In the genomic region with DNA sequence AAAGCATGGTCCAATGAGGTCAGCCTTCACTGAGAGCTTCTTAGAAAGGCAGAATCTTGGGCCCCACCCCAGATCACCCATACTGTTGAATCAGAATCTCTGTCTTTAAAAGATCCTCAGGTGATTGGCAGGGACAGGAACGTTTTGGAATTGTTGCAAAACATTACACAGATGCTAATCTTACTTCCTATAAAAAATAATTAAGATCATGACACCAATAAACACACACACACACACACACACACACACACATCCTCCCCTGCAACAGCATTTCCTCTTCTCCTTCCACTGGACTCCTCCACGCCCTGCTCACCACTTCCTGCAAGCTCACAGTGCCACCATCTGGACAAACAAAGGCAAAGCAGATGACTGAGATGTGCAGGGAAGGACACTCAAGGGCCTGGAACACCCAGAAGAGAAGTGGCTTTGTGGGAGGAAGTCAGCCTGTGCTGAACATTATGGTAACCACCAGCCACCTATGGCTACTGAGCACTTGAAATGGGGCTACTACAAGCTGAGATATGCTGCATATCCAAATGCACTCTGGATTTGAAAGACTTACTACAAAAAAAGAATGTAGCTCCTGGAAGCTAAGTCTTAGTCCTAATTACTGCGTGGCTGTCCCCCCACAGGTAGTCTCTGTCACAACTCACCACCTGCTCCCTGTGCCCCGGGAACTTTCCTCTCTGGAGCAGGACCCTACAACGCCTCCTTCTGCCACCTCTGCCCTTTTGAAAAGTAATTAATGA, we compare ENCODE assay signal across 8 cellular contexts.
DNase-seq lines count a peak whose midpoint lies in the region; ATAC-seq, FAIRE-seq and TF ChIP-seq lines count a peak whose summit lies in the region.

No MANE protein-coding gene starts in this region.

- peak; percentile 81 for DNase-seq in ELF-1 (ENCODE audit: low read depth, low spot score)
- peak; percentile 94 for DNase-seq in H4 (ENCODE audit: low spot score)
- DNase-seq in LHCN-M2 (ENCODE audit: low read depth) = peak; percentile 89
- DNase-seq in RCC 7860 (ENCODE audit: low spot score) = peak; percentile 75
- DNase-seq in activated T-cell treated with anti-CD3 and anti-CD28 coated beads, Interleukin-2, amount 50 U/mL, for 72 hours = peak; percentile 76 to 79
- peak; percentile 90 for DNase-seq in fibroblast of peridontal ligament (ENCODE audit: extremely low read depth)
- peak; percentile 82 for DNase-seq in non-pigmented ciliary epithelial cell (ENCODE audit: low read depth)
- DNase-seq in thoracic aorta (ENCODE audit: low spot score) = peak; percentile 40

- no peaks in the 10 kb centered on the region for H3K27me3 ChIP-seq in thoracic aorta (replicated peaks; ENCODE audit: insufficient read depth)

- no peaks in the 10 kb centered on the region for H3K9me3 ChIP-seq in thoracic aorta

- peak; percentile 96 to 97 for ATAC-seq in activated T-cell treated with anti-CD3 and anti-CD28 coated beads, Interleukin-2, amount 50 U/mL, for 72 hours (replicated peaks in 1 of 2)
- ATAC-seq in thoracic aorta (ENCODE audit: insufficient number of reproducible peaks, low FRiP score, low read depth) = peak; percentile 78

- FAIRE-seq in RCC 7860 (lab: Jason Lieb, UNC) = peak; percentile 61

- no peak overlapping the region for H3K4me3 ChIP-seq in thoracic aorta

- peaks cover 16% of the 10 kb centered on the region for H3K4me1 Mint-ChIP-seq in activated T-cell treated with anti-CD3 and anti-CD28 coated beads, Interleukin-2, amount 50 U/mL, for 72 hours (ENCODE audit: low read depth)

- no peaks in the 10 kb centered on the region for H3K36me3 Mint-ChIP-seq in activated T-cell treated with anti-CD3 and anti-CD28 coated beads, Interleukin-2, amount 50 U/mL, for 72 hours (ENCODE audit: insufficient read depth in 2 of 2)

- H3K27ac Mint-ChIP-seq in activated T-cell treated with anti-CD3 and anti-CD28 coated beads, Interleukin-2, amount 50 U/mL, for 72 hours = no peak overlapping the region

- no peak overlapping the region for H3K27ac ChIP-seq in thoracic aorta

- no peaks in the 10 kb centered on the region for H3K36me3 ChIP-seq in thoracic aorta

- no peaks in the 10 kb centered on the region for H3K4me1 ChIP-seq in thoracic aorta (ENCODE audit: control insufficient read depth in 1 of 2, low read depth in 2 of 2)

- H3K27me3 Mint-ChIP-seq in activated T-cell treated with anti-CD3 and anti-CD28 coated beads, Interleukin-2, amount 50 U/mL, for 72 hours (ENCODE audit: low read depth) = no peaks in the 10 kb centered on the region

- H3K9me3 Mint-ChIP-seq in activated T-cell treated with anti-CD3 and anti-CD28 coated beads, Interleukin-2, amount 50 U/mL, for 72 hours = no peaks in the 10 kb centered on the region

- peak; percentile 69 for TF ChIP-seq CTCF in thoracic aorta (IDR thresholded peaks at IDR 0.05)

- H3K4me3 Mint-ChIP-seq in activated T-cell treated with anti-CD3 and anti-CD28 coated beads, Interleukin-2, amount 50 U/mL, for 72 hours = no peak overlapping the region

Comparison
In these comparisons a context has a peak if more than half of its experiments do, and no peak if none do; other contexts are left out.
1. DNase-seq: peak in every context shown above with its lines; median percentile 94 in H4; 90 in fibroblast of peridontal ligament; 89 in LHCN-M2; 82 in non-pigmented ciliary epithelial cell; 81 in ELF-1; 78 in activated T-cell treated with anti-CD3 and anti-CD28 coated beads, Interleukin-2, amount 50 U/mL, for 72 hours; 75 in RCC 7860; 40 in thoracic aorta.